In the genomic region with DNA sequence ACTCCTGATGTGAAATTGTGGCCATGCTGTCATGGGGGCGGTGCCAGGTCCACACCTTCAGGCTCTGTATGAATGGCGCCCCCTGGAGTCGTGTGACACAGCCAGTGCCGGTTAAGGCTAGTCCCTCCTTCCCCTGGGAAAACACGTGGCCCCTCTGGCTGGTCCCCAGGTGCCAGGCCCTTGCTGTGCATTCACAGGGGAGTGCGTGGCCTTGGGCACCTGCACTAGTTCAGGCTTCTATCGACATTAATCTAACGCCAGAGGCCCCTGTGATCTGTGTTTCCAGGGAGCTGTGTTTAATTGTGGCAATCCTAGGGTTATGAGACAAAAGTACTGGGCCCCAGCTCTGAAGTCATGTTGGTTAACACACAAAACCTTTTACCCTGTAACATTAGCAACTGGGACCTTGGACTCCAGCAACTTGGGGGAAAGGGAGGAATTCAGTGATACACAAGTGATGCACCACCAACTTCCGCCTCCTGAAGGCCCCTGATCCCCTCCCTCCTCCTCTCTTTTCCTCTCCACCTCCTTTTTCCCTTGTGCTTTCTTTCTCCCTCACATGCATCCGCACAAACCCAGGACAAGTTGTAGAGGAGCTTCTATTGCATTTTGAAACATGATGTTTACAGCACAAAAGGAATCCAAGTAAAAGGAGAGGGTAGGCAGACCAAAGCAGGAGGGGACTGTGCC, we compare ENCODE assay signal across 8 cellular contexts.
DNase-seq lines count a peak whose midpoint lies in the region; ATAC-seq and TF ChIP-seq lines count a peak whose summit lies in the region.

No MANE protein-coding gene starts in this region.

- H3K4me3 Mint-ChIP-seq in activated naive CD4-positive, alpha-beta T cell treated with anti-CD3 and anti-CD28 coated beads for 36 hours: no peak overlapping the region

- H3K27ac ChIP-seq in psoas muscle: peak overlapping the region; percentile 71

- peaks cover 3% of the 10 kb centered on the region for H3K36me3 Mint-ChIP-seq in activated naive CD4-positive, alpha-beta T cell treated with anti-CD3 and anti-CD28 coated beads for 36 hours (ENCODE audit: low read depth)

- H3K4me3 ChIP-seq in NB4 (ENCODE audit: low read depth, low read length) (no peak overlapping the region), psoas muscle (no peak overlapping the region)

- peak; percentile 71 for DNase-seq in Caki2 (ENCODE audit: low read depth)
- peak; percentile 86 for DNase-seq in NB4 (ENCODE audit: low read depth)
- DNase-seq in SK-MEL-5 (ENCODE audit: low read depth, low spot score): peak; percentile 92
- peak; percentile 93 for DNase-seq in activated naive CD4-positive, alpha-beta T cell treated with anti-CD3 and anti-CD28 coated beads for 36 hours
- DNase-seq in head of caudate nucleus: peak; percentile 34 to 87 (median 70)
- DNase-seq in psoas muscle: peak; percentile 90 to 95

- H3K27me3 ChIP-seq in psoas muscle (ENCODE audit: insufficient read depth in 3 of 3, low read length in 2 of 3): no peaks in the 10 kb centered on the region

- ATAC-seq in GM21825 (IDR thresholded peaks at IDR 0.05; ENCODE audit: unreplicated experiment) (peak; percentile 63), psoas muscle (peak; percentile 87 to 91 (median 89)), GM21528 (IDR thresholded peaks at IDR 0.05; ENCODE audit: low FRiP score, unreplicated experiment) (no peak)

- H3K27ac Mint-ChIP-seq in activated naive CD4-positive, alpha-beta T cell treated with anti-CD3 and anti-CD28 coated beads for 36 hours: peak overlapping the region; percentile 15

- intact Hi-C loops in activated naive CD4-positive, alpha-beta T cell treated with anti-CD3 and anti-CD28 coated beads for 36 hours (cut with micrococcal nuclease): loop anchor here (1.0 to 2.0 kb wide), 3 partner anchors 132 to 562 kb away; partner anchors contain the start of gene RREB1
- intact Hi-C loops in head of caudate nucleus (cut with DNase I): loop anchor here (10.0 kb wide), 1 partner anchor 124 kb away; no protein-coding TSS in a partner anchor
- intact Hi-C loops in psoas muscle (cut with DNase I): loop anchor here (5.0 to 10.0 kb wide), 2 partner anchors 132 to 314 kb away; partner anchors contain the start of gene RREB1 (in 2 of the 2)

- no peaks in the 10 kb centered on the region for H3K9me3 ChIP-seq in psoas muscle

- in situ Hi-C loops in Caki2 (cut with HindIII; ENCODE audit: low pct_unique_long_range_greater_than_20kb, low sequenced_read_pairs) (no loop called here), SK-MEL-5 (cut with HindIII; ENCODE audit: low pct_unique_long_range_greater_than_20kb, low sequenced_read_pairs) (no loop called here)

- TF ChIP-seq CTCF in NB4 (IDR thresholded peaks at IDR 0.05; ENCODE audit: low read depth, low read length) (peak; percentile 73), psoas muscle (IDR thresholded peaks at IDR 0.05) (peak; percentile 64)

- WGBS in psoas muscle, 3 donors: 31 to 35% (median 32%) methylated on average over 10 of the region's 10 CpGs

- peaks cover 0 to 25% of the 10 kb centered on the region in 2 donors for H3K36me3 ChIP-seq in psoas muscle (ENCODE audit: insufficient read depth in 1 of 2, low read depth in 1 of 2)

- H3K4me1 ChIP-seq in psoas muscle: peaks cover 38% of the 10 kb centered on the region

- TF ChIP-seq POLR2A in NB4 (IDR thresholded peaks at IDR 0.05; ENCODE audit: extremely low read depth, insufficient read length): no peak

- no peaks in the 10 kb centered on the region for H3K9me3 Mint-ChIP-seq in activated naive CD4-positive, alpha-beta T cell treated with anti-CD3 and anti-CD28 coated beads for 36 hours

- H3K4me1 Mint-ChIP-seq in activated naive CD4-positive, alpha-beta T cell treated with anti-CD3 and anti-CD28 coated beads for 36 hours (ENCODE audit: low read depth): peaks cover 27% of the 10 kb centered on the region

- CTCF ChIA-PET in activated naive CD4-positive, alpha-beta T cell treated with anti-CD3 and anti-CD28 coated beads for 36 hours (lab: Charles Lee): interaction anchor here (0.6 to 3.2 kb wide), 22 partner anchors 10 to 564 kb away, joined by 3 to 15 read pairs (median 4); no protein-coding TSS in a partner anchor

- no peaks in the 10 kb centered on the region for H3K27me3 Mint-ChIP-seq in activated naive CD4-positive, alpha-beta T cell treated with anti-CD3 and anti-CD28 coated beads for 36 hours (ENCODE audit: low read depth)
